15 cellular contexts compared by ENCODE assay signal in the genomic region with DNA sequence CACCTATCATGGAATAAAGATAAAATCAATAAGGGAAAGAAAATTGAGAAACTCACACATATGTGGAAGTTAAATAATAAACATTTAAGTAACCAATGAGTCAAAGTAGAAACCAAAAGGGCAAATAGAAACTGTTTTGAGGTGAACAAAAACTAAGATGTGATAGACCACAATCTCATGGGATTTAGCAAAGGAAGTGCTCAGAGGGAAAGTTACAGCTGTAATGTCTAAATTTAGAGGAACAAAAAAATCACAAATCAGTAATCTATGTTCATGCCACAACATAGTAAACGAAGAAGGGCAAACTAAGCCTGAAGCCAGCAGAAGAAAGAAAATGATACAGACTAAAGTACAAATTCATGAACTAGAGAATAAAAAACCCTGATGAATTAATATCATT. TPM values are rescaled to one million over a fixed set of nuclear protein-coding genes. Genes with fewer than 3 reads are reported as not detected.
DNase-seq lines count a peak whose midpoint lies in the region; ATAC-seq and TF ChIP-seq lines count a peak whose summit lies in the region.
"Had no signal": no experiment of that assay in that cellular context is flagged by ENCODE, and none has a peak within 500 bp of the region (broad histone marks: within the 10 kb centered on the region; RNA-seq: fewer than 3 reads in every experiment).

No MANE protein-coding gene starts in this region.

- no peak for TF ChIP-seq CTCF in activated B cell treated with CpG ODN at 0.5 μM for 24 hours (IDR thresholded peaks at IDR 0.05)

- ATAC-seq in GM18508 (IDR thresholded peaks at IDR 0.05; ENCODE audit: insufficient read depth, unreplicated experiment): peak; percentile 87
- ATAC-seq in GM21381 (IDR thresholded peaks at IDR 0.05; ENCODE audit: unreplicated experiment): peak; percentile 79
- peak; percentile 48 for ATAC-seq in HG03039 (IDR thresholded peaks at IDR 0.05; ENCODE audit: unreplicated experiment)
- ATAC-seq in activated B cell treated with CpG ODN at 0.5 μM for 24 hours (ENCODE audit: low read depth): peak; percentile 67
- ATAC-seq in GM19455 (IDR thresholded peaks at IDR 0.05; ENCODE audit: unreplicated experiment): no peak
- ATAC-seq: gastroesophageal sphincter, left lung had no signal

- no peaks in the 10 kb centered on the region for H3K36me3 Mint-ChIP-seq in activated B cell treated with CpG ODN at 0.5 μM for 24 hours (ENCODE audit: low read depth)
- no peaks in the 10 kb centered on the region for H3K36me3 Mint-ChIP-seq in CD4-positive, alpha-beta memory T cell

- H3K27me3 ChIP-seq in CD4-positive, alpha-beta memory T cell (ENCODE audit: insufficient read depth, low read length): no peaks in the 10 kb centered on the region
- H3K27me3 ChIP-seq: dorsolateral prefrontal cortex, left lung had no signal

- intact Hi-C loops in activated B cell treated with CpG ODN at 0.5 μM for 24 hours (cut with micrococcal nuclease): no loop called here
- intact Hi-C loops in CD4-positive, alpha-beta memory T cell (cut with micrococcal nuclease): no loop called here

- no peak for DNase-seq in activated B cell treated with CpG ODN at 0.5 μM for 24 hours
- no peak for DNase-seq in CD4-positive, alpha-beta memory T cell
- no peak for DNase-seq in SKM-1 (lab: John Stamatoyannopoulos, UW; ENCODE audit: unreplicated experiment)
- no peak for DNase-seq in NCI-H1048 (lab: John Stamatoyannopoulos, UW)
- DNase-seq: CD4-positive, alpha-beta T cell; dorsolateral prefrontal cortex; left lung; NCI-H1092 treated with DMSO at 0.1 percent for 48 hours; nucleus accumbens had no signal

- no peaks in the 10 kb centered on the region for H3K4me1 ChIP-seq in CD4-positive, alpha-beta memory T cell (ENCODE audit: insufficient read depth, low read length)
- H3K4me1 ChIP-seq: gastroesophageal sphincter, left lung had no signal

- POLR2A ChIA-PET in activated B cell treated with CpG ODN at 0.5 μM for 24 hours (lab: Charles Lee): no interaction called here
- POLR2A ChIA-PET in CD4-positive, alpha-beta memory T cell (lab: Charles Lee; ENCODE audit: partially characterized antibody): no interaction called here

- H3K27me3 Mint-ChIP-seq in activated B cell treated with CpG ODN at 0.5 μM for 24 hours: peaks cover 73% of the 10 kb centered on the region
- peaks cover 23 to 27% of the 10 kb centered on the region in 2 donors for H3K27me3 Mint-ChIP-seq in CD4-positive, alpha-beta memory T cell

- H3K36me3 ChIP-seq in CD4-positive, alpha-beta memory T cell (ENCODE audit: insufficient read depth, low read length): no peaks in the 10 kb centered on the region
- H3K36me3 ChIP-seq: gastroesophageal sphincter, left lung had no signal

- H3K9me3 ChIP-seq in CD4-positive, alpha-beta memory T cell (ENCODE audit: control insufficient read depth in 1 of 2, low read length in 2 of 2): no peaks in the 10 kb centered on the region
- H3K9me3 ChIP-seq: left lung had no signal

- H3K4me3 ChIP-seq in CD4-positive, alpha-beta memory T cell (ENCODE audit: low read length in 2 of 2): no peak overlapping the region
- H3K4me3 ChIP-seq: dorsolateral prefrontal cortex, gastroesophageal sphincter, left lung had no signal

- peaks cover 18% of the 10 kb centered on the region for H3K4me1 Mint-ChIP-seq in activated B cell treated with CpG ODN at 0.5 μM for 24 hours
- no peaks in the 10 kb centered on the region for H3K4me1 Mint-ChIP-seq in CD4-positive, alpha-beta memory T cell

- H3K27ac Mint-ChIP-seq in activated B cell treated with CpG ODN at 0.5 μM for 24 hours: no peak overlapping the region
- H3K27ac Mint-ChIP-seq in CD4-positive, alpha-beta memory T cell: no peak overlapping the region
- H3K27ac Mint-ChIP-seq: CD4-positive, alpha-beta T cell; T-helper 1 cell treated with Interleukin-12 subunit alpha and Interleukin-12 subunit beta and Interleukin-4 antibody, amounts not matched to agents 30 μg/mL and 1 μg/mL, for 36 hours had no signal

- CTCF ChIA-PET in activated B cell treated with CpG ODN at 0.5 μM for 24 hours (lab: Charles Lee): no interaction called here
- CTCF ChIA-PET in CD4-positive, alpha-beta memory T cell (lab: Charles Lee; ENCODE audit: partially characterized antibody): no interaction called here

- H3K4me3 Mint-ChIP-seq in activated B cell treated with CpG ODN at 0.5 μM for 24 hours: no peak overlapping the region
- H3K4me3 Mint-ChIP-seq in CD4-positive, alpha-beta memory T cell: no peak overlapping the region
- H3K4me3 Mint-ChIP-seq: CD4-positive, alpha-beta T cell; T-helper 1 cell treated with Interleukin-12 subunit alpha and Interleukin-12 subunit beta and Interleukin-4 antibody, amounts not matched to agents 30 μg/mL and 1 μg/mL, for 36 hours had no signal

- no peak overlapping the region for H3K27ac ChIP-seq in CD4-positive, alpha-beta memory T cell (ENCODE audit: low read depth, low read length)
- H3K27ac ChIP-seq: dorsolateral prefrontal cortex, gastroesophageal sphincter, left lung had no signal

- peaks cover 3% of the 10 kb centered on the region for H3K9me3 Mint-ChIP-seq in activated B cell treated with CpG ODN at 0.5 μM for 24 hours
- H3K9me3 Mint-ChIP-seq in CD4-positive, alpha-beta memory T cell: peaks cover 0 to 5% (median 2%) of the 10 kb centered on the region in 8 donors
- H3K9me3 Mint-ChIP-seq: CD4-positive, alpha-beta T cell had no signal

RNA-seq across cellular contexts. Expression of a gene that starts 16.3 kb away (rescaled TPM):
- not detected in 2 replicates for total RNA-seq in activated B cell treated with CpG ODN at 0.5 μM for 24 hours
- not detected for total RNA-seq in CD4-positive, alpha-beta memory T cell
- polyA plus RNA-seq in CD4-positive, alpha-beta memory T cell: not detected
- total RNA-seq: CD4-positive, alpha-beta T cell; gastroesophageal sphincter; left lung had no signal

RNA-seq across cellular contexts. Expression of a gene that starts 32.7 kb away (rescaled TPM):
- not detected in 2 replicates for total RNA-seq in activated B cell treated with CpG ODN at 0.5 μM for 24 hours
- not detected for total RNA-seq in CD4-positive, alpha-beta memory T cell
- under 1 TPM in 1 of 2 donors, not detected in 1; 0.07 TPM for polyA plus RNA-seq in CD4-positive, alpha-beta memory T cell
- total RNA-seq: CD4-positive, alpha-beta T cell; gastroesophageal sphincter had no signal
